In the genomic region with DNA sequence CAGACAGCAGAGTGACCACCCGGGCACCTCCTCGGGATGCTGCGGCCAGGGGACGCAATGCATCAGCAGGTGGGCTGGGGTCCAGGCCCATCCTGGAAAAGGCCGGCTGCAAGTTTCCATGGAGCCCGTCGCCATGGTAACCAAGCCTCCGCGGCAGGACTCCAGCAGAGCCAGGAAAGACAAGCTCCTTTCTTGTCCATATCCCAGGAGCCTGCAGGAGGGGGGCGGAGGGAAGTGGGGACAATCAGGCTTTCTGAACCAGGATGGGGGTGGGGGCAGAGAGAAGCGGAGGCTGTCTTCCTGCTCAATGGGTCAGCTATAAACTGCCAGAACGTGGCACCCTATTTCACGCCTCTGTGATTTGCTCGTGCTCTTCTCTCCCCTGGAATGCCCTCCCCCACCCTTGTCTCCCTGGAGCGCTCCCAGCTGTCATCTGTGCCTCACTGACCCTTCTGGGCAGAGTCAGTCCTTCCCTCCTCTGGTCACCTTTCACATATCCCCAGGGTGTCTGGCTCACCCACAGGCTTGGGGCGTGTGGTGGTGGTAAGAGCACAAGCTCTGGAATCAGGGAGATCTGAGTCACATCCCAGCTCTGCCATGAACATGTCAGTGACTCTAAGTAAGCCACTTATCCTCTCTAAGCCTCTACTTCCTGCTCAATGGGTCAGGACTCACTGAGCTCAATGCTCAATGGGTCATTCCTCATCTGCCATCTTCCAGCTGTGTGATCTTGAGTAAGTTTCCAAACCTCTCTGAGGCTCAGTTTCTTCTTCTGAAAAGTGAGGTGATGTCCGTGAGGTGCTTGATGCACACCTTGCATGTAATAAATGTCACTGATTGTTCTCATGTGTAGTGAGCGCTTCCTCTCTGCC, we compare ENCODE assay signal across 8 cellular contexts. TPM values are rescaled to one million over a fixed set of nuclear protein-coding genes. Genes with fewer than 3 reads are reported as not detected.
DNase-seq lines count a peak whose midpoint lies in the region; ATAC-seq and TF ChIP-seq lines count a peak whose summit lies in the region.
"Had no signal": no experiment of that assay in that cellular context is flagged by ENCODE, and none has a peak within 500 bp of the region (broad histone marks: within the 10 kb centered on the region; RNA-seq: fewer than 3 reads in every experiment).

No MANE protein-coding gene starts in this region.

- DNase-seq in HS-27A (ENCODE audit: low read depth) = peak; percentile 67
- peak; percentile 93 for DNase-seq in WERI-Rb-1
- peak; percentile 72 to 84 (median 80) for DNase-seq in right cardiac atrium
- peak; percentile 92 for DNase-seq in retina
- DNase-seq in CD1c-positive myeloid dendritic cell (ENCODE audit: extremely low spot score) = no peak
- DNase-seq in NCI-H187 treated with DMSO at 0.1 percent for 48 hours (lab: John Stamatoyannopoulos, UW) = no peak

- H3K4me3 ChIP-seq in WERI-Rb-1 (ENCODE audit: low read depth, low read length) (peak overlapping the region; percentile 20), right cardiac atrium (ENCODE audit: low read length) (no peak overlapping the region)
- H3K4me3 ChIP-seq: right lobe of liver had no signal

- H3K27me3 ChIP-seq in WERI-Rb-1 (ENCODE audit: insufficient read depth, low read depth, severe bottlenecking) = no peaks in the 10 kb centered on the region
- no peaks in the 10 kb centered on the region for H3K27me3 ChIP-seq in right cardiac atrium (ENCODE audit: control insufficient read depth, insufficient read depth)
- H3K27me3 ChIP-seq: right lobe of liver had no signal

- WGBS in right cardiac atrium = 18% methylated on average over 18 of the region's 18 CpGs

- H3K27ac ChIP-seq in WERI-Rb-1 = peak overlapping the region; percentile 77
- no peak overlapping the region for H3K27ac ChIP-seq in right cardiac atrium (ENCODE audit: low read length)
- H3K27ac ChIP-seq: right lobe of liver had no signal

- ATAC-seq in right cardiac atrium = peak; percentile 36 to 79
- ATAC-seq in HG03460 (IDR thresholded peaks at IDR 0.05; ENCODE audit: unreplicated experiment) = no peak

- no peaks in the 10 kb centered on the region for H3K4me1 ChIP-seq in right cardiac atrium (ENCODE audit: control insufficient read depth, insufficient read depth, low read length)

- no peaks in the 10 kb centered on the region for H3K9me3 ChIP-seq in WERI-Rb-1 (ENCODE audit: severe bottlenecking)
- no peaks in the 10 kb centered on the region for H3K9me3 ChIP-seq in right cardiac atrium (ENCODE audit: control insufficient read depth, low read length)
- H3K9me3 ChIP-seq: right lobe of liver had no signal

- no peaks in the 10 kb centered on the region for H3K36me3 ChIP-seq in WERI-Rb-1
- H3K36me3 ChIP-seq: right lobe of liver had no signal

- intact Hi-C loops in right cardiac atrium (cut with DNase I) = no loop called here

- no peak for TF ChIP-seq CTCF in WERI-Rb-1 (IDR thresholded peaks at IDR 0.05; ENCODE audit: low read depth, low read length)

RNA-seq across cellular contexts. Expression of gene LAPTM5, which starts 58.9 kb away (rescaled TPM):
- total RNA-seq in right cardiac atrium = 10 to 100 TPM; 25.4 to 55.1 (median 40.5) TPM
- polyA plus RNA-seq in right cardiac atrium = 14.4 TPM

Comparison
In these comparisons a context has a peak if more than half of its experiments do, and no peak if none do; other contexts are left out.
1. DNase-seq: peak in HS-27A (single experiment), WERI-Rb-1 (single experiment), right cardiac atrium (3 of 3) and retina (single experiment); none in CD1c-positive myeloid dendritic cell (single experiment) and NCI-H187 treated with DMSO at 0.1 percent for 48 hours (single experiment).